Comparison of ENCODE assay signal across 27 cellular contexts in genomic region chr7:101535333-101535732, GRCh38.
DNase-seq lines count a peak whose midpoint lies in the region; ATAC-seq, FAIRE-seq and TF ChIP-seq lines count a peak whose summit lies in the region.
"Had no signal": no experiment of that assay in that cellular context is flagged by ENCODE, and none has a peak within 500 bp of the region (broad histone marks: within the 10 kb centered on the region; RNA-seq: fewer than 3 reads in every experiment).

No MANE protein-coding gene starts in this region.

- in situ Hi-C loops in gastrocnemius medialis (cut with MboI; ENCODE audit: low sequenced_read_pairs in 4 of 4), result loop anchor here in 3 of 4 donors (25.0 kb wide), 2 partner anchors 173 to 852 kb away; partner anchors contain the start of genes PRKRIP1 (in 3 of the 3) and COL26A1 (in 1 of the 3)

- H3K27ac ChIP-seq in astrocyte (ENCODE audit: low read depth, low read length) (no peak overlapping the region), gastrocnemius medialis (no peak overlapping the region)
- H3K27ac ChIP-seq: gastroesophageal sphincter, lower lobe of right lung, neutrophil, prostate gland had no signal

- intact Hi-C loops in gastrocnemius medialis (cut with DNase I; ENCODE audit: low total_unique reads), result loop anchor here (5.0 kb wide), 1 partner anchor 173 kb away; the partner anchor contains the start of gene COL26A1

- H3K27ac Mint-ChIP-seq in astrocyte (ENCODE audit: unreplicated experiment), result no peak overlapping the region
- H3K27ac Mint-ChIP-seq in natural killer cell treated with Interleukin-12 subunit alpha and Interleukin-12 subunit beta and Interleukin-15 and Interleukin-18, amount 100 ng/mL, for 72 hours, result no peak overlapping the region
- H3K27ac Mint-ChIP-seq: activated CD8-positive, alpha-beta memory T cell treated with anti-CD3 and anti-CD28 coated beads, Interleukin-2, amount 10 ng/mL, durations not matched to agents 7 days and 5 days; activated naive CD4-positive, alpha-beta T cell treated with anti-CD3 and anti-CD28 coated beads, Interleukin-2, amount 10 ng/mL, durations not matched to agents 7 days and 5 days; activated T-cell treated with anti-CD3 and anti-CD28 coated beads, Interleukin-2, amount 50 U/mL, for 72 hours; dendritic cell treated with granulocyte-macrophage colony-stimulating factor and Interleukin-4, amounts not matched to agents 40 ng/mL and 50 ng/mL, for 4 days; WTC11 had no signal

- peaks cover 5% of the 10 kb centered on the region for H4K20me1 ChIP-seq in astrocyte (ENCODE audit: insufficient read depth, low read length)

- no peak overlapping the region for H2AFZ ChIP-seq in astrocyte (ENCODE audit: low read depth, low read length)

- ATAC-seq in natural killer cell treated with Interleukin-12 subunit alpha and Interleukin-12 subunit beta and Interleukin-15 and Interleukin-18, amount 100 ng/mL, for 72 hours, result peak; percentile 60 to 81
- ATAC-seq in HG02678 (IDR thresholded peaks at IDR 0.05; ENCODE audit: unreplicated experiment) (no peak), gastrocnemius medialis (no peak)
- ATAC-seq: activated CD8-positive, alpha-beta memory T cell treated with anti-CD3 and anti-CD28 coated beads, Interleukin-2, amount 10 ng/mL, durations not matched to agents 7 days and 5 days; activated T-cell treated with anti-CD3 and anti-CD28 coated beads, Interleukin-2, amount 50 U/mL, for 72 hours; gastroesophageal sphincter; lower lobe of right lung; Right ventricle myocardium inferior; WTC11 had no signal

- no peaks in the 10 kb centered on the region for H3K4me1 ChIP-seq in astrocyte (ENCODE audit: insufficient read depth, low read length)
- no peaks in the 10 kb centered on the region for H3K4me1 ChIP-seq in gastrocnemius medialis
- H3K4me1 ChIP-seq: lower lobe of right lung, prostate gland had no signal

- no peaks in the 10 kb centered on the region for H3K79me2 ChIP-seq in astrocyte (ENCODE audit: insufficient read depth, low read length)

- H3K4me1 Mint-ChIP-seq in astrocyte (ENCODE audit: low read depth, unreplicated experiment), result no peaks in the 10 kb centered on the region
- peaks cover 17 to 25% of the 10 kb centered on the region in 2 donors for H3K4me1 Mint-ChIP-seq in natural killer cell treated with Interleukin-12 subunit alpha and Interleukin-12 subunit beta and Interleukin-15 and Interleukin-18, amount 100 ng/mL, for 72 hours (ENCODE audit: low read depth in 2 of 2)
- H3K4me1 Mint-ChIP-seq: activated CD8-positive, alpha-beta memory T cell treated with anti-CD3 and anti-CD28 coated beads, Interleukin-2, amount 10 ng/mL, durations not matched to agents 7 days and 5 days; activated naive CD4-positive, alpha-beta T cell treated with anti-CD3 and anti-CD28 coated beads, Interleukin-2, amount 10 ng/mL, durations not matched to agents 7 days and 5 days; WTC11 had no signal

- TF ChIP-seq CTCF in astrocyte (IDR thresholded peaks at IDR 0.05; ENCODE audit: insufficient read depth, low read depth, low read length) (no peak), gastrocnemius medialis (IDR thresholded peaks at IDR 0.05 in 4 of 5, conservative IDR thresholded peaks at IDR 0.05 in 1 of 5) (no peak)

- H3K27me3 ChIP-seq in MG63 (no peaks in the 10 kb centered on the region), astrocyte (ENCODE audit: insufficient read depth, low read length) (peaks cover 11% of the 10 kb centered on the region), gastrocnemius medialis (no peaks in the 10 kb centered on the region)
- H3K27me3 ChIP-seq: cardiac muscle cell, neutrophil had no signal

- H3K4me3 ChIP-seq in MG63 (no peak overlapping the region), astrocyte (ENCODE audit: insufficient read depth, low read depth, low read length) (no peak overlapping the region), gastrocnemius medialis (no peak overlapping the region)
- H3K4me3 ChIP-seq: cardiac muscle cell, gastroesophageal sphincter, lower lobe of right lung, prostate gland had no signal

- no peaks in the 10 kb centered on the region for H3K36me3 ChIP-seq in MG63
- no peaks in the 10 kb centered on the region for H3K36me3 ChIP-seq in astrocyte (ENCODE audit: insufficient read depth, low read length)
- no peaks in the 10 kb centered on the region for H3K36me3 ChIP-seq in gastrocnemius medialis
- H3K36me3 ChIP-seq: cardiac muscle cell, gastroesophageal sphincter, lower lobe of right lung, neutrophil, prostate gland had no signal

- H3K27me3 Mint-ChIP-seq in astrocyte (ENCODE audit: low read depth, unreplicated experiment), result peaks cover 24% of the 10 kb centered on the region
- peaks cover 0 to 3% of the 10 kb centered on the region in 2 donors for H3K27me3 Mint-ChIP-seq in natural killer cell treated with Interleukin-12 subunit alpha and Interleukin-12 subunit beta and Interleukin-15 and Interleukin-18, amount 100 ng/mL, for 72 hours
- H3K27me3 Mint-ChIP-seq: activated CD8-positive, alpha-beta memory T cell treated with anti-CD3 and anti-CD28 coated beads, Interleukin-2, amount 10 ng/mL, durations not matched to agents 7 days and 5 days had no signal

- FAIRE-seq in astrocyte (lab: Jason Lieb, UNC), result no peak
- FAIRE-seq: endometrium had no signal

- DNase-seq in EH (ENCODE audit: low read depth), result peak; percentile 64
- DNase-seq in MG63, result peak; percentile 62
- DNase-seq in astrocyte (ENCODE audit: low read depth), result peak; percentile 5
- no peak for DNase-seq in natural killer cell treated with Interleukin-12 subunit alpha and Interleukin-12 subunit beta and Interleukin-15 and Interleukin-18, amount 100 ng/mL, for 72 hours (ENCODE audit: low spot score)
- DNase-seq in DMS114 treated with DMSO at 0.1 percent for 48 hours (lab: John Stamatoyannopoulos, UW; ENCODE audit: unreplicated experiment), result no peak
- no peak for DNase-seq in gastrocnemius medialis
- DNase-seq in NCI-H1436 treated with DMSO at 0.1 percent for 48 hours (lab: John Stamatoyannopoulos, UW), result no peak
- DNase-seq: activated CD4-positive, alpha-beta T cell treated with anti-CD3 and anti-CD28 coated beads, Interleukin-2, amount 50 U/mL, for 1 hour; activated CD8-positive, alpha-beta memory T cell treated with anti-CD3 and anti-CD28 coated beads, Interleukin-2, amount 10 ng/mL, durations not matched to agents 7 days and 5 days; activated naive CD4-positive, alpha-beta T cell treated with anti-CD3 and anti-CD28 coated beads, Interleukin-2, amount 10 ng/mL, durations not matched to agents 7 days and 5 days; activated T-cell treated with anti-CD3 and anti-CD28 coated beads, Interleukin-2, amount 50 U/mL, for 72 hours; amygdala; COR-L47; hypothalamus; KBM-7; lower lobe of right lung; NCI-H187 treated with DMSO at 0.1 percent for 48 hours; NCI-H526 treated with DMSO at 0.1 percent for 48 hours had no signal

- no peak overlapping the region for H3K9ac ChIP-seq in astrocyte (ENCODE audit: low read length)

- H3K4me2 ChIP-seq in astrocyte (ENCODE audit: low read length), result no peak overlapping the region

- no peaks in the 10 kb centered on the region for H3K36me3 Mint-ChIP-seq in astrocyte (ENCODE audit: low read depth, unreplicated experiment)
- H3K36me3 Mint-ChIP-seq in natural killer cell treated with Interleukin-12 subunit alpha and Interleukin-12 subunit beta and Interleukin-15 and Interleukin-18, amount 100 ng/mL, for 72 hours, result no peaks in the 10 kb centered on the region
- H3K36me3 Mint-ChIP-seq: activated CD8-positive, alpha-beta memory T cell treated with anti-CD3 and anti-CD28 coated beads, Interleukin-2, amount 10 ng/mL, durations not matched to agents 7 days and 5 days; activated naive CD4-positive, alpha-beta T cell treated with anti-CD3 and anti-CD28 coated beads, Interleukin-2, amount 10 ng/mL, durations not matched to agents 7 days and 5 days; WTC11 had no signal

- H3K9me3 ChIP-seq in MG63, result no peaks in the 10 kb centered on the region
- peaks cover 3% of the 10 kb centered on the region for H3K9me3 ChIP-seq in astrocyte (ENCODE audit: insufficient read depth, low read depth, low read length)
- no peaks in the 10 kb centered on the region for H3K9me3 ChIP-seq in gastrocnemius medialis
- H3K9me3 ChIP-seq: gastroesophageal sphincter, lower lobe of right lung, neutrophil, prostate gland had no signal

- no peak for TF ChIP-seq POLR2A in gastrocnemius medialis (IDR thresholded peaks at IDR 0.05)

- H3K4me3 Mint-ChIP-seq in astrocyte (ENCODE audit: unreplicated experiment), result no peak overlapping the region
- peak overlapping the region; percentile 17 for H3K4me3 Mint-ChIP-seq in natural killer cell treated with Interleukin-12 subunit alpha and Interleukin-12 subunit beta and Interleukin-15 and Interleukin-18, amount 100 ng/mL, for 72 hours
- H3K4me3 Mint-ChIP-seq: activated CD8-positive, alpha-beta memory T cell treated with anti-CD3 and anti-CD28 coated beads, Interleukin-2, amount 10 ng/mL, durations not matched to agents 7 days and 5 days; activated naive CD4-positive, alpha-beta T cell treated with anti-CD3 and anti-CD28 coated beads, Interleukin-2, amount 10 ng/mL, durations not matched to agents 7 days and 5 days; activated T-cell treated with anti-CD3 and anti-CD28 coated beads, Interleukin-2, amount 50 U/mL, for 72 hours; dendritic cell treated with granulocyte-macrophage colony-stimulating factor and Interleukin-4, amounts not matched to agents 40 ng/mL and 50 ng/mL, for 4 days; WTC11 had no signal

- H3K9me3 Mint-ChIP-seq in astrocyte (ENCODE audit: unreplicated experiment), result no peaks in the 10 kb centered on the region
- no peaks in the 10 kb centered on the region for H3K9me3 Mint-ChIP-seq in natural killer cell treated with Interleukin-12 subunit alpha and Interleukin-12 subunit beta and Interleukin-15 and Interleukin-18, amount 100 ng/mL, for 72 hours
- H3K9me3 Mint-ChIP-seq: activated naive CD4-positive, alpha-beta T cell treated with anti-CD3 and anti-CD28 coated beads, Interleukin-2, amount 10 ng/mL, durations not matched to agents 7 days and 5 days; activated T-cell treated with anti-CD3 and anti-CD28 coated beads, Interleukin-2, amount 50 U/mL, for 72 hours; dendritic cell treated with granulocyte-macrophage colony-stimulating factor and Interleukin-4, amounts not matched to agents 40 ng/mL and 50 ng/mL, for 4 days; WTC11 had no signal

Comparison
In these comparisons a context has a peak if more than half of its experiments do, and no peak if none do; other contexts are left out.
1. DNase-seq: peak in EH (single experiment), MG63 (single experiment) and astrocyte (single experiment); none in natural killer cell treated with Interleukin-12 subunit alpha and Interleukin-12 subunit beta and Interleukin-15 and Interleukin-18, amount 100 ng/mL, for 72 hours (single experiment), DMS114 treated with DMSO at 0.1 percent for 48 hours (single experiment), gastrocnemius medialis (0 of 2) and NCI-H1436 treated with DMSO at 0.1 percent for 48 hours (single experiment).
2. ATAC-seq: peak in natural killer cell treated with Interleukin-12 subunit alpha and Interleukin-12 subunit beta and Interleukin-15 and Interleukin-18, amount 100 ng/mL, for 72 hours (2 of 2); none in HG02678 (single experiment) and gastrocnemius medialis (0 of 2).